1 cellular context compared by ENCODE assay signal in the genomic region with DNA sequence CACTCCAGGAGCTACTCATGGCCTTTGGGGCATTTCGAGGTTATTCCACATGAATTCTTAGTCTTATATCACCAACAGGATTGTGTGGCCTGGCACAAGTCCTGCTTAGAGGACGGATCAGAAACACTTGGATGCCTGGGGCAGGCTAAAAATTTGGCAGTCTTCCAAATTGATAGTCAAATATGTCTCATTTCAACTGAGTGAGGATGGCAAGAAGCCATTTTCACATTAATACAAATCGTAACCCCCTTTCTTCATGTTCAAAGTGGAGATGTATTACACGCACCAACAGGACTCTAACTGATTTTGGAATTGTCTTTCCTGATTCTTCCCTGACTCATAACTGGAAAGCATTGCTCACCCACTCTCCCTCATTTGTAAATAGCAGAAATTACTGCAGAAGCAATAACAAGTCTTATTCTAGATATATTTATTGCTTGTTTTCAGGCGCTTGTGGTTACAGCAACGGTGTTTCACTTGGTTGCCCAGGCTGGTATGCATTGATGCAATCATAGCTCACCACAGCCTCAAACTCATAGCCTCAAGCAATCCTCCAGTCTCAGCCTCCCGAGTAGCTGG.
A peak's percentile ranks its signal among the peaks of the same experiment; 100 is the strongest.
TF ChIP-seq lines count a peak whose summit lies in the region.

No MANE protein-coding gene starts in this region.

TF ChIP-seq in GM12878, 131 proteins besides CTCF, POLR2A, EP300 and RAD21:
- TF ChIP-seq JUNB (IDR thresholded peaks at IDR 0.05), result peak; percentile 45; the same call in 1 of the 2 replicates
- TF ChIP-seq, protein P1, sequence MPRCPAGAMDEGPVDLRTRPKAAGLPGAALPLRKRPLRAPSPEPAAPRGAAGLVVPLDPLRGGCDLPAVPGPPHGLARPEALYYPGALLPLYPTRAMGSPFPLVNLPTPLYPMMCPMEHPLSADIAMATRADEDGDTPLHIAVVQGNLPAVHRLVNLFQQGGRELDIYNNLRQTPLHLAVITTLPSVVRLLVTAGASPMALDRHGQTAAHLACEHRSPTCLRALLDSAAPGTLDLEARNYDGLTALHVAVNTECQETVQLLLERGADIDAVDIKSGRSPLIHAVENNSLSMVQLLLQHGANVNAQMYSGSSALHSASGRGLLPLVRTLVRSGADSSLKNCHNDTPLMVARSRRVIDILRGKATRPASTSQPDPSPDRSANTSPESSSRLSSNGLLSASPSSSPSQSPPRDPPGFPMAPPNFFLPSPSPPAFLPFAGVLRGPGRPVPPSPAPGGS (IDR thresholded peaks at IDR 0.05; ENCODE audit: borderline replicate concordance, insufficient read depth, low read depth, low read length, poor library complexity, severe bottlenecking), result peak; percentile 29
- TF ChIP-seq, protein P2, sequence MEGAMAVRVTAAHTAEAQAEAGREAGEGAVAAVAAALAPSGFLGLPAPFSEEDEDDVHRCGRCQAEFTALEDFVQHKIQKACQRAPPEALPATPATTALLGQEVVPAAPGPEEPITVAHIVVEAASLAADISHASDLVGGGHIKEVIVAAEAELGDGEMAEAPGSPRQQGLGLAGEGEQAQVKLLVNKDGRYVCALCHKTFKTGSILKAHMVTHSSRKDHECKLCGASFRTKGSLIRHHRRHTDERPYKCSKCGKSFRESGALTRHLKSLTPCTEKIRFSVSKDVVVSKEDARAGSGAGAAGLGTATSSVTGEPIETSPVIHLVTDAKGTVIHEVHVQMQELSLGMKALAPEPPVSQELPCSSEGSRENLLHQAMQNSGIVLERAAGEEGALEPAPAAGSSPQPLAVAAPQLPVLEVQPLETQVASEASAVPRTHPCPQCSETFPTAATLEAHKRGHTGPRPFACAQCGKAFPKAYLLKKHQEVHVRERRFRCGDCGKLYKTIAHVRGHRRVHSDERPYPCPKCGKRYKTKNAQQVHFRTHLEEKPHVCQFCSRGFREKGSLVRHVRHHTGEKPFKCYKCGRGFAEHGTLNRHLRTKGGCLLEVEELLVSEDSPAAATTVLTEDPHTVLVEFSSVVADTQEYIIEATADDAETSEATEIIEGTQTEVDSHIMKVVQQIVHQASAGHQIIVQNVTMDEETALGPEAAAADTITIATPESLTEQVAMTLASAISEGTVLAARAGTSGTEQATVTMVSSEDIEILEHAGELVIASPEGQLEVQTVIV (IDR thresholded peaks at IDR 0.05; ENCODE audit: borderline replicate concordance, partially characterized antibody), result no peak
- TF ChIP-seq RUNX3 (IDR thresholded peaks at IDR 0.05; ENCODE audit: low read length), result peak; percentile 45
- no peak for TF ChIP-seq DPF2 (IDR thresholded peaks at IDR 0.05)
